ENCODE assay signal across 39 cellular contexts in the genomic region with DNA sequence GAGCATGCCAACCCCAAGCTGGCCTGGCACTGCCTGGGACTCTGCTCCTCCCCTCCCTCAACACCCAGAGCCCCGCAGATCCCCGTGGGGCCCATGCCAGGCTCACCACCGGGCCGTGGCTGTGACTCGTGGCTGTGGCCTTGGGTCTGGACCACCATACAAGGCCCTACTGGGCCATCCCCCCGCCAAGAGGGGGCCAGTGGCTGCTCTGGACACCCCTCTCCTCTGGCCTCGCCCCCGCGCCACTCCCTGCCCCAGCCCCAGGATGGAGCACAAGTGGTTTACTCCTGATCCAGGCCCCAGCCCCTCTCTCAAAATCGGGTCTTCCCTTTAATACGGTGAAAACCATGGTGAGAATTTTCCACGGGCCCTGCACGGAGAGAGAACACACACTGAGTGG. TPM values are rescaled to one million over a fixed set of nuclear protein-coding genes. Genes with fewer than 3 reads are reported as not detected.
DNase-seq lines count a peak whose midpoint lies in the region; FAIRE-seq and TF ChIP-seq lines count a peak whose summit lies in the region.
"Had no signal": no experiment of that assay in that cellular context is flagged by ENCODE, and none has a peak within 500 bp of the region (broad histone marks: within the 10 kb centered on the region; RNA-seq: fewer than 3 reads in every experiment).

No MANE protein-coding gene starts in this region.

- 92% methylated on average over 12 of the region's 13 CpGs; no CpG with 5 or more reads in 1 of the 2 experiments for WGBS in H1 (ENCODE audit: extremely low coverage in 1 of 2, insufficient coverage in 1 of 2, insufficient read length in 1 of 2, insufficient replicate concordance in 2 of 2, low coverage in 1 of 2, low lambda C conversion rate in 2 of 2, missing lambda C conversion rate in 1 of 2), 2 experiments

- H3K23ac ChIP-seq in H1 (ENCODE audit: insufficient read length), result no peak overlapping the region

- H2BK120ac ChIP-seq in H1 (replicated peaks; ENCODE audit: low read depth, low read length), result no peak overlapping the region

- H3K9me3 ChIP-seq in BLaER1 (no peaks in the 10 kb centered on the region), H1 (ENCODE audit: insufficient read depth in 2 of 2, low read depth in 1 of 2, low read length in 1 of 2) (no peaks in the 10 kb centered on the region), OCI-LY7 (ENCODE audit: low read length) (no peaks in the 10 kb centered on the region)
- H3K9me3 ChIP-seq in BLaER1 treated with 17β-estradiol and CSF1 and Interleukin-3, amounts not matched to agents 10 nM and 100 nM (replicated peaks in 1 of 11), result no peaks in the 10 kb centered on the region
- H3K9me3 ChIP-seq: A549, BE2C, Caco-2 had no signal

- no peak for TF ChIP-seq RAD21 in H1 (IDR thresholded peaks at IDR 0.05 in 1 of 2, conservative IDR thresholded peaks at IDR 0.05 in 1 of 2; ENCODE audit: low read depth in 2 of 2, low read length in 2 of 2)

- peaks cover 3% of the 10 kb centered on the region for H3K4me1 Mint-ChIP-seq in activated naive CD8-positive, alpha-beta T cell treated with anti-CD3 and anti-CD28 coated beads for 36 hours

- H3K9ac ChIP-seq in BLaER1 (no peak overlapping the region), H1 (replicated peaks in 1 of 4; ENCODE audit: extremely low read depth in 1 of 4, low read depth in 3 of 4, low read length in 3 of 4) (no peak overlapping the region)
- H3K9ac ChIP-seq in BLaER1 treated with 17β-estradiol and CSF1 and Interleukin-3, amounts not matched to agents 10 nM and 100 nM, result peak overlapping the region in 6 of 11 experiments; percentile 3 to 56 (median 28); a peak in 8 of 22 replicates

- H2BK15ac ChIP-seq in H1 (ENCODE audit: low read length), result no peak overlapping the region

- H3K4me2 ChIP-seq in BLaER1, result peak overlapping the region; percentile 53
- H3K4me2 ChIP-seq in BLaER1 treated with 17β-estradiol and CSF1 and Interleukin-3, amounts not matched to agents 10 nM and 100 nM, result peak overlapping the region in 8 of 11 experiments; percentile 23 to 64 (median 52); a peak in 12 of 22 replicates
- no peak overlapping the region for H3K4me2 ChIP-seq in H1 (ENCODE audit: insufficient read depth in 1 of 2, low read depth in 2 of 2, low read length in 2 of 2)
- no peak overlapping the region for H3K4me2 ChIP-seq in OCI-LY7 (ENCODE audit: low read length)
- H3K4me2 ChIP-seq: A549 had no signal

- H4K5ac ChIP-seq in H1 (ENCODE audit: insufficient read length, low read depth, low read length), result no peak overlapping the region

- H2BK5ac ChIP-seq in H1 (ENCODE audit: low read depth, low read length), result no peak overlapping the region

- H3K27ac ChIP-seq in BLaER1 (no peak overlapping the region), H1 (ENCODE audit: low read depth, low read length) (no peak overlapping the region), OCI-LY7 (ENCODE audit: low read depth, low read length, poor library complexity, severe bottlenecking) (no peak overlapping the region)
- peak overlapping the region in 4 of 11 experiments; percentile 21 to 97 (median 52); a peak in 6 of 22 replicates for H3K27ac ChIP-seq in BLaER1 treated with 17β-estradiol and CSF1 and Interleukin-3, amounts not matched to agents 10 nM and 100 nM
- H3K27ac ChIP-seq: 22Rv1, A549, C4-2B had no signal

- H3K4me3 ChIP-seq in BLaER1 (no peak overlapping the region), H1 (ENCODE audit: extremely low read depth in 1 of 4, insufficient read depth in 2 of 4, low read depth in 3 of 4, low read length in 4 of 4) (no peak overlapping the region), OCI-LY7 (ENCODE audit: low read depth, low read length, poor library complexity, severe bottlenecking) (no peak overlapping the region)
- no peak overlapping the region for H3K4me3 ChIP-seq in BLaER1 treated with 17β-estradiol and CSF1 and Interleukin-3, amounts not matched to agents 10 nM and 100 nM
- H3K4me3 ChIP-seq: A549 had no signal

- H2BK12ac ChIP-seq in H1 (ENCODE audit: low read depth, low read length), result no peak overlapping the region

- no peaks in the 10 kb centered on the region for H3K27me3 Mint-ChIP-seq in activated naive CD8-positive, alpha-beta T cell treated with anti-CD3 and anti-CD28 coated beads for 36 hours
- H3K27me3 Mint-ChIP-seq: CD4-positive, alpha-beta memory T cell; CD4-positive, alpha-beta T cell; CD4-positive, CD25-positive, alpha-beta regulatory T cell had no signal

- no peak overlapping the region for H3K18ac ChIP-seq in H1 (ENCODE audit: extremely low read depth, low read length)

- H3K79me1 ChIP-seq in H1 (ENCODE audit: low read depth, low read length), result peaks cover 2% of the 10 kb centered on the region; the same call in 1 of the 2 replicates

- no peaks in the 10 kb centered on the region for H3K36me3 Mint-ChIP-seq in activated naive CD8-positive, alpha-beta T cell treated with anti-CD3 and anti-CD28 coated beads for 36 hours

- H4K91ac ChIP-seq in H1 (replicated peaks; ENCODE audit: insufficient read length, low read length), result no peak overlapping the region

- H3K9me2 ChIP-seq in OCI-LY7 (ENCODE audit: insufficient read depth, low read length), result no peaks in the 10 kb centered on the region

- H3K27me3 ChIP-seq in BLaER1 (no peaks in the 10 kb centered on the region), H1 (replicated peaks in 1 of 4; ENCODE audit: control insufficient read depth in 3 of 4, extremely low read depth in 1 of 4, insufficient read depth in 3 of 4, low read length in 3 of 4) (no peaks in the 10 kb centered on the region)
- H3K27me3 ChIP-seq in BLaER1 treated with 17β-estradiol and CSF1 and Interleukin-3, amounts not matched to agents 10 nM and 100 nM, result peaks cover 0 to 5% (median 0%) of the 10 kb centered on the region in 11 experiments; a peak in 1 of 22 replicates

- CTCF ChIA-PET in H1 (lab: Charles Lee; ENCODE audit: partially characterized antibody), result interaction anchor here (1.7 to 1.8 kb wide), 2 partner anchors 47 to 111 kb away, joined by 4 to 5 read pairs; no protein-coding TSS in a partner anchor
- CTCF ChIA-PET in OCI-LY7 (lab: Charles Lee; ENCODE audit: unreplicated experiment), result no interaction called here

- no peak for DNase-seq in H1 (ENCODE audit: low read depth in 1 of 2, low spot score in 2 of 2)
- DNase-seq in OCI-LY7 (ENCODE audit: low spot score), result no peak
- DNase-seq in NCI-H510A (lab: John Stamatoyannopoulos, UW), result no peak
- DNase-seq in activated naive CD8-positive, alpha-beta T cell treated with anti-CD3 and anti-CD28 coated beads for 36 hours, result no peak
- DNase-seq: 8988T; ACHN; AML-193; BE2C; C1 segment of cervical spinal cord; Caco-2; Calu3; CD4-positive, alpha-beta memory T cell; CD4-positive, alpha-beta T cell; CD4-positive, CD25-positive, alpha-beta regulatory T cell; CD8-positive, alpha-beta memory T cell; CD8-positive, alpha-beta T cell; COR-L47; DMS 273 treated with DMSO at 0.1 percent for 48 hours; DMS153; DMS53; DMS79; DMS79 treated with DMSO at 0.1 percent for 48 hours; DND-41; EL had no signal

- H3K9me3 Mint-ChIP-seq in activated naive CD8-positive, alpha-beta T cell treated with anti-CD3 and anti-CD28 coated beads for 36 hours, result no peaks in the 10 kb centered on the region
- H3K9me3 Mint-ChIP-seq: CD4-positive, alpha-beta memory T cell; CD4-positive, alpha-beta T cell; CD8-positive, alpha-beta memory T cell; CD8-positive, alpha-beta T cell had no signal

- no peaks in the 10 kb centered on the region for H3K23me2 ChIP-seq in H1 (ENCODE audit: low read depth, low read length)

- intact Hi-C loops in OCI-LY7 (cut with micrococcal nuclease; ENCODE audit: unreplicated experiment), result no loop called here

- H4K8ac ChIP-seq in H1 (ENCODE audit: extremely low read depth, insufficient read depth, low read length), result peak overlapping the region; percentile 40; the same call in 1 of the 2 replicates

- H3K56ac ChIP-seq in H1 (replicated peaks; ENCODE audit: insufficient read length, low read depth, low read length), result no peak overlapping the region

- H3K4me3 Mint-ChIP-seq in activated naive CD8-positive, alpha-beta T cell treated with anti-CD3 and anti-CD28 coated beads for 36 hours, result no peak overlapping the region
- H3K4me3 Mint-ChIP-seq: B cell; CD14-positive monocyte; CD4-positive, alpha-beta memory T cell; CD4-positive, alpha-beta T cell; CD4-positive, CD25-positive, alpha-beta regulatory T cell; CD8-positive, alpha-beta memory T cell; CD8-positive, alpha-beta T cell had no signal

- FAIRE-seq in H1 (lab: Jason Lieb, UNC), result no peak
- FAIRE-seq: A204.1, A549, D721Med had no signal

- POLR2A ChIA-PET in H1 (lab: Charles Lee; ENCODE audit: partially characterized antibody), result interaction anchor here (0.8 to 1.8 kb wide), 5 partner anchors 9 to 306 kb away, joined by 3 to 5 read pairs (median 3); no protein-coding TSS in a partner anchor
- POLR2A ChIA-PET in OCI-LY7 (lab: Charles Lee), result no interaction called here

- H2AK5ac ChIP-seq in H1 (ENCODE audit: low read depth, low read length), result no peak overlapping the region

- H2BK20ac ChIP-seq in H1 (ENCODE audit: low read length), result no peak overlapping the region

- no peak overlapping the region for H3K14ac ChIP-seq in H1 (ENCODE audit: insufficient read length)

- H4K20me1 ChIP-seq in BLaER1, result peaks cover 32% of the 10 kb centered on the region
- H4K20me1 ChIP-seq in BLaER1 treated with 17β-estradiol and CSF1 and Interleukin-3, amounts not matched to agents 10 nM and 100 nM, result peaks cover 0 to 64% (median 7%) of the 10 kb centered on the region in 11 experiments; a peak in 12 of 22 replicates
- peaks cover 2 to 4% of the 10 kb centered on the region in 2 experiments for H4K20me1 ChIP-seq in H1 (replicated peaks in 1 of 2; ENCODE audit: control insufficient read depth in 1 of 2, insufficient read depth in 2 of 2, low read length in 2 of 2)
- no peaks in the 10 kb centered on the region for H4K20me1 ChIP-seq in OCI-LY7 (ENCODE audit: insufficient read depth, low read length)

- H3K4ac ChIP-seq in H1 (replicated peaks; ENCODE audit: insufficient read length, low read depth, low read length), result no peak overlapping the region

- H3K4me1 ChIP-seq in BLaER1 (peaks cover 81% of the 10 kb centered on the region), H1 (replicated peaks in 1 of 4; ENCODE audit: control insufficient read depth in 3 of 4, insufficient read depth in 4 of 4, low read length in 3 of 4) (no peaks in the 10 kb centered on the region), OCI-LY7 (ENCODE audit: insufficient read depth, low read length, poor library complexity, severe bottlenecking) (peaks cover 4% of the 10 kb centered on the region)
- peaks cover 25 to 89% (median 80%) of the 10 kb centered on the region in 10 experiments for H3K4me1 ChIP-seq in BLaER1 treated with 17β-estradiol and CSF1 and Interleukin-3, amounts not matched to agents 10 nM and 100 nM
- H3K4me1 ChIP-seq: A549, BE2C, Caco-2 had no signal

- no peak for TF ChIP-seq POLR2A in H1 (IDR thresholded peaks at IDR 0.05; ENCODE audit: control extremely low read depth in 1 of 2, low read depth in 2 of 2, low read length in 2 of 2)

- H3K36me3 ChIP-seq in BLaER1 (peaks cover 34% of the 10 kb centered on the region), H1 (ENCODE audit: control insufficient read depth in 2 of 4, insufficient read depth in 4 of 4, low read length in 3 of 4) (peaks cover 11 to 21% (median 15%) of the 10 kb centered on the region in 4 experiments), OCI-LY7 (ENCODE audit: insufficient read depth, low read length) (peaks cover 23% of the 10 kb centered on the region)
- H3K36me3 ChIP-seq in BLaER1 treated with 17β-estradiol and CSF1 and Interleukin-3, amounts not matched to agents 10 nM and 100 nM, result peaks cover 25 to 46% (median 36%) of the 10 kb centered on the region in 11 experiments

- H3K79me2 ChIP-seq in H1 (ENCODE audit: control insufficient read depth in 1 of 2, insufficient read depth in 2 of 2, low read length in 2 of 2) (0 out of 4 replicates have a peak, but pooled peaks cover 0 to 1% of the 10 kb centered on the region in 2 experiments), OCI-LY7 (ENCODE audit: insufficient read depth, low read depth, low read length) (no peaks in the 10 kb centered on the region)

- no peak for TF ChIP-seq CTCF in H1 (IDR thresholded peaks at IDR 0.05; ENCODE audit: control extremely low read depth in 1 of 3, insufficient read depth in 1 of 3, low read depth in 1 of 3, low read length in 3 of 3)
- TF ChIP-seq CTCF in OCI-LY7 (conservative IDR thresholded peaks at IDR 0.05; ENCODE audit: low read length), result no peak

- H3K27ac Mint-ChIP-seq in activated naive CD8-positive, alpha-beta T cell treated with anti-CD3 and anti-CD28 coated beads for 36 hours, result no peak overlapping the region
- H3K27ac Mint-ChIP-seq: B cell; CD14-positive monocyte; CD4-positive, alpha-beta memory T cell; CD4-positive, alpha-beta T cell; CD8-positive, alpha-beta T cell had no signal

- BruUV-seq in OCI-LY7 (replicated peaks; lab: Mats Ljungman, UMichigan), result no TSS peak

- no peak overlapping the region for H2AFZ ChIP-seq in H1 (ENCODE audit: low read length)
- no peak overlapping the region for H2AFZ ChIP-seq in OCI-LY7 (ENCODE audit: low read length)

- TF ChIP-seq EP300 in H1 (IDR thresholded peaks at IDR 0.05; ENCODE audit: borderline replicate concordance in 1 of 2, low read depth in 2 of 2, low read length in 2 of 2), result no peak

RNA-seq across cellular contexts. Expression of gene PABPN1L, which starts 3.0 kb away (rescaled TPM):
- total RNA-seq in H1 (2021; fragmentation: NEBNext Ultra II Directional; extraction: Animal tissue kit (Norgen Biotek cat#: 25700)), result not detected in 2 replicates
- polyA plus RNA-seq in H1 (2011; rRNA removed), result not detected in 2 replicates
- polyA plus RNA-seq in H1 (2011; cell fraction: cytosol; rRNA removed), result not detected
- polyA plus RNA-seq in H1 (2011; cell fraction: nucleus; rRNA removed), result 0.20 TPM
- 0.17 TPM in 1 of 4 replicates, not detected in the others for polyA plus RNA-seq in H1 (2012, experiment 1 of 2)
- not detected for polyA plus RNA-seq in H1 (2012, experiment 2 of 2)
- not detected for polyA plus RNA-seq in H1 (2013, experiment 1 of 2)
- polyA plus RNA-seq in H1 (2013, experiment 2 of 2), result not detected
- not detected in 2 replicates for polyA minus RNA-seq in H1 (2011; rRNA and poly(A)+ RNA removed)
- not detected for polyA minus RNA-seq in H1 (2011; cell fraction: cytosol; rRNA and poly(A)+ RNA removed)
- polyA minus RNA-seq in H1 (2011; cell fraction: nucleus; rRNA and poly(A)+ RNA removed), result not detected
- not detected in 2 replicates for total RNA-seq in OCI-LY7 (2014; rRNA removed; shearing (Covaris generic))
- total RNA-seq in OCI-LY7 (2022), result 0.38 TPM in 1 of 2 replicates, not detected in the other
- not detected for total RNA-seq in activated naive CD8-positive, alpha-beta T cell treated with anti-CD3 and anti-CD28 coated beads for 36 hours
- total RNA-seq: A172; A673; Caco-2; Calu3; CD4-positive, alpha-beta memory T cell; CD4-positive, alpha-beta T cell; CD4-positive, CD25-positive, alpha-beta regulatory T cell; CD8-positive, alpha-beta memory T cell; CD8-positive, alpha-beta T cell; Daoy; G401 had no signal
- polyA plus RNA-seq: A549; AG04450; BJ; CD14-positive monocyte; CD4-positive, alpha-beta memory T cell; CD4-positive, CD25-positive, alpha-beta regulatory T cell; CD8-positive, alpha-beta memory T cell had no signal

RNA-seq across cellular contexts. Expression of gene TRAPPC2L, which starts 6.5 kb away (rescaled TPM):
- total RNA-seq in H1 (2021; fragmentation: NEBNext Ultra II Directional; extraction: Animal tissue kit (Norgen Biotek cat#: 25700)), result 94.0 and 98.7 TPM in 2 replicates
- 113 and 133 TPM in 2 replicates for polyA plus RNA-seq in H1 (2011; rRNA removed)
- polyA plus RNA-seq in H1 (2011; cell fraction: cytosol; rRNA removed), result 98.2 TPM
- 131 TPM for polyA plus RNA-seq in H1 (2011; cell fraction: nucleus; rRNA removed)
- polyA plus RNA-seq in H1 (2012, experiment 1 of 2), result 129 to 276 TPM (median 222 TPM) in 4 replicates
- polyA plus RNA-seq in H1 (2012, experiment 2 of 2), result 213 TPM
- 84.6 TPM for polyA plus RNA-seq in H1 (2013, experiment 1 of 2)
- 84.6 TPM for polyA plus RNA-seq in H1 (2013, experiment 2 of 2)
- 61.8 and 63.2 TPM in 2 replicates for polyA minus RNA-seq in H1 (2011; rRNA and poly(A)+ RNA removed)
- polyA minus RNA-seq in H1 (2011; cell fraction: cytosol; rRNA and poly(A)+ RNA removed), result 31.9 TPM
- polyA minus RNA-seq in H1 (2011; cell fraction: nucleus; rRNA and poly(A)+ RNA removed), result 47.8 TPM
- 27.3 and 27.6 TPM in 2 replicates for total RNA-seq in OCI-LY7 (2014; rRNA removed; shearing (Covaris generic))
- 34.2 and 44.9 TPM in 2 replicates for total RNA-seq in OCI-LY7 (2022)
- 10 to 100 TPM; 81.8 to 91.3 TPM for total RNA-seq in activated naive CD8-positive, alpha-beta T cell treated with anti-CD3 and anti-CD28 coated beads for 36 hours

RNA-seq across cellular contexts. Expression of gene GALNS, which starts 6.7 kb away (rescaled TPM):
- 17.8 and 22.4 TPM in 2 replicates for total RNA-seq in H1 (2021; fragmentation: NEBNext Ultra II Directional; extraction: Animal tissue kit (Norgen Biotek cat#: 25700))
- polyA plus RNA-seq in H1 (2011; rRNA removed), result 8.9 and 12.7 TPM in 2 replicates
- 9.8 TPM for polyA plus RNA-seq in H1 (2011; cell fraction: cytosol; rRNA removed)
- 28.1 TPM for polyA plus RNA-seq in H1 (2011; cell fraction: nucleus; rRNA removed)
- 15.7 to 17.2 TPM (median 16.7 TPM) in 4 replicates for polyA plus RNA-seq in H1 (2012, experiment 1 of 2)
- polyA plus RNA-seq in H1 (2012, experiment 2 of 2), result 11.6 TPM
- 14.6 TPM for polyA plus RNA-seq in H1 (2013, experiment 1 of 2)
- polyA plus RNA-seq in H1 (2013, experiment 2 of 2), result 15.0 TPM
- 7.5 and 10.5 TPM in 2 replicates for polyA minus RNA-seq in H1 (2011; rRNA and poly(A)+ RNA removed)
- polyA minus RNA-seq in H1 (2011; cell fraction: cytosol; rRNA and poly(A)+ RNA removed), result 10.6 TPM
- 22.3 TPM for polyA minus RNA-seq in H1 (2011; cell fraction: nucleus; rRNA and poly(A)+ RNA removed)
- 17.2 and 18.5 TPM in 2 replicates for total RNA-seq in OCI-LY7 (2014; rRNA removed; shearing (Covaris generic))
- 44.7 and 49.0 TPM in 2 replicates for total RNA-seq in OCI-LY7 (2022)
- total RNA-seq in activated naive CD8-positive, alpha-beta T cell treated with anti-CD3 and anti-CD28 coated beads for 36 hours, result 10 to 100 TPM; 14.7 to 14.9 TPM

RNA-seq across cellular contexts. Expression of gene APRT, which starts 51.7 kb away (rescaled TPM):
- 221 and 244 TPM in 2 replicates for total RNA-seq in H1 (2021; fragmentation: NEBNext Ultra II Directional; extraction: Animal tissue kit (Norgen Biotek cat#: 25700))
- polyA plus RNA-seq in H1 (2011; rRNA removed), result 267 and 272 TPM in 2 replicates
- 183 TPM for polyA plus RNA-seq in H1 (2011; cell fraction: cytosol; rRNA removed)
- polyA plus RNA-seq in H1 (2011; cell fraction: nucleus; rRNA removed), result 229 TPM
- polyA plus RNA-seq in H1 (2012, experiment 1 of 2), result 277 to 336 TPM (median 307 TPM) in 4 replicates
- 319 TPM for polyA plus RNA-seq in H1 (2012, experiment 2 of 2)
- polyA plus RNA-seq in H1 (2013, experiment 1 of 2), result 268 TPM
- 292 TPM for polyA plus RNA-seq in H1 (2013, experiment 2 of 2)
- polyA minus RNA-seq in H1 (2011; rRNA and poly(A)+ RNA removed), result 35.1 and 46.4 TPM in 2 replicates
- polyA minus RNA-seq in H1 (2011; cell fraction: cytosol; rRNA and poly(A)+ RNA removed), result 153 TPM
- 113 TPM for polyA minus RNA-seq in H1 (2011; cell fraction: nucleus; rRNA and poly(A)+ RNA removed)
- 168 and 216 TPM in 2 replicates for total RNA-seq in OCI-LY7 (2014; rRNA removed; shearing (Covaris generic))
- total RNA-seq in OCI-LY7 (2022), result 118 and 151 TPM in 2 replicates
- total RNA-seq in activated naive CD8-positive, alpha-beta T cell treated with anti-CD3 and anti-CD28 coated beads for 36 hours, result 100 to 1,000 TPM; 241 to 272 TPM

RNA-seq across cellular contexts. Expression of gene CDT1, which starts 59.8 kb away (rescaled TPM):
- 95.4 and 96.5 TPM in 2 replicates for total RNA-seq in H1 (2021; fragmentation: NEBNext Ultra II Directional; extraction: Animal tissue kit (Norgen Biotek cat#: 25700))
- 76.7 and 141 TPM in 2 replicates for polyA plus RNA-seq in H1 (2011; rRNA removed)
- polyA plus RNA-seq in H1 (2011; cell fraction: cytosol; rRNA removed), result 58.9 TPM
- 87.0 TPM for polyA plus RNA-seq in H1 (2011; cell fraction: nucleus; rRNA removed)
- polyA plus RNA-seq in H1 (2012, experiment 1 of 2), result 38.0 to 88.5 TPM (median 80.4 TPM) in 4 replicates
- 81.9 TPM for polyA plus RNA-seq in H1 (2012, experiment 2 of 2)
- 43.2 TPM for polyA plus RNA-seq in H1 (2013, experiment 1 of 2)
- polyA plus RNA-seq in H1 (2013, experiment 2 of 2), result 40.8 TPM
- polyA minus RNA-seq in H1 (2011; rRNA and poly(A)+ RNA removed), result 33.2 and 36.2 TPM in 2 replicates
- 144 TPM for polyA minus RNA-seq in H1 (2011; cell fraction: cytosol; rRNA and poly(A)+ RNA removed)
- polyA minus RNA-seq in H1 (2011; cell fraction: nucleus; rRNA and poly(A)+ RNA removed), result 89.1 TPM
- total RNA-seq in OCI-LY7 (2014; rRNA removed; shearing (Covaris generic)), result 82.7 and 90.2 TPM in 2 replicates
- 108 and 150 TPM in 2 replicates for total RNA-seq in OCI-LY7 (2022)
- total RNA-seq in activated naive CD8-positive, alpha-beta T cell treated with anti-CD3 and anti-CD28 coated beads for 36 hours, result 100 to 1,000 TPM; 156 to 158 TPM

Comparison
In these comparisons a context has a peak if more than half of its experiments do, and no peak if none do; other contexts are left out.
1. H3K9ac ChIP-seq: peak in BLaER1 treated with 17β-estradiol and CSF1 and Interleukin-3, amounts not matched to agents 10 nM and 100 nM (6 of 11); none in BLaER1 (single experiment) and H1 (0 of 4).
2. H3K4me2 ChIP-seq: peak in BLaER1 (single experiment) and BLaER1 treated with 17β-estradiol and CSF1 and Interleukin-3, amounts not matched to agents 10 nM and 100 nM (8 of 11); none in H1 (0 of 2) and OCI-LY7 (single experiment).